In genomic region chr7:20748853-20749252, GRCh38 we compare ENCODE assay signal across 42 cellular contexts. TPM values are rescaled to one million over a fixed set of nuclear protein-coding genes. Genes with fewer than 3 reads are reported as not detected.
"Had no signal": no experiment of that assay in that cellular context is flagged by ENCODE, and none has a peak within 500 bp of the region (broad histone marks: within the 10 kb centered on the region; RNA-seq: fewer than 3 reads in every experiment).

No MANE protein-coding gene starts in this region.

- H3K36me3 ChIP-seq: adrenal gland, ascending aorta, brain microvascular endothelial cell, breast epithelium, cardiac muscle cell had no signal

- DNase-seq: activated effector memory CD4-positive, alpha-beta T cell treated with anti-CD3 and anti-CD28 coated beads, Interleukin-2, amount 50 U/mL, for 16 hours; activated effector memory CD4-positive, alpha-beta T cell treated with Interleukin-2 at 50 U/mL for 16 hours; activated gamma-delta T cell; activated gamma-delta T cell treated with Interleukin-2 at 50 U/mL for 16 hours; activated naive CD4-positive, alpha-beta T cell; activated naive CD4-positive, alpha-beta T cell treated with anti-CD3 and anti-CD28 coated beads for 36 hours; activated naive CD4-positive, alpha-beta T cell treated with anti-CD3 and anti-CD28 coated beads, Interleukin-2, amount 10 ng/mL, durations not matched to agents 7 days and 5 days; activated naive CD4-positive, alpha-beta T cell treated with anti-CD3 and anti-CD28 coated beads, Interleukin-2, amount 50 U/mL, for 16 hours; activated naive CD4-positive, alpha-beta T cell treated with Interleukin-2 at 50 U/mL for 16 hours; activated naive CD8-positive, alpha-beta T cell treated with anti-CD3 and anti-CD28 coated beads for 36 hours; activated naive CD8-positive, alpha-beta T cell treated with anti-CD3 and anti-CD28 coated beads, Interleukin-2, amount 10 ng/mL, durations not matched to agents 7 days and 5 days; activated naive CD8-positive, alpha-beta T cell treated with anti-CD3 and anti-CD28 coated beads, Interleukin-2, amount 50 U/mL, for 24 hours; activated T-cell treated with anti-CD3 and anti-CD28 coated beads, Interleukin-2, amount 50 U/mL, for 24 hours; activated T-cell treated with anti-CD3 and anti-CD28 coated beads, Interleukin-2, amount 50 U/mL, for 4 hours; activated T-cell treated with anti-CD3 and anti-CD28 coated beads, Interleukin-2, amount 50 U/mL, for 48 hours; adrenal gland; amniotic stem cell; amygdala; anterior cingulate cortex; aorta; body of pancreas; brain microvascular endothelial cell; caudate nucleus; central memory CD4-positive, alpha-beta T cell; cerebellar nuclear complex had no signal

- H3K4me1 ChIP-seq: adrenal gland, ascending aorta, body of pancreas, breast epithelium had no signal

- H3K4me3 ChIP-seq: adrenal gland, ascending aorta, body of pancreas, breast epithelium, cardiac muscle cell had no signal

- FAIRE-seq: astrocyte, bronchial epithelial cell, colon had no signal

- H3K4me1 Mint-ChIP-seq: activated naive CD4-positive, alpha-beta T cell treated with anti-CD3 and anti-CD28 coated beads, Interleukin-2, amount 10 ng/mL, durations not matched to agents 7 days and 5 days; activated naive CD4-positive, alpha-beta T cell treated with anti-CD3 and anti-CD28 coated beads, Interleukin-2, amount 50 U/mL, for 24 hours; activated naive CD8-positive, alpha-beta T cell treated with anti-CD3 and anti-CD28 coated beads for 36 hours; activated naive CD8-positive, alpha-beta T cell treated with anti-CD3 and anti-CD28 coated beads, Interleukin-2, amount 10 ng/mL, durations not matched to agents 7 days and 5 days; activated naive CD8-positive, alpha-beta T cell treated with anti-CD3 and anti-CD28 coated beads, Interleukin-2, amount 50 U/mL, for 24 hours; activated T-helper 17 cell treated with anti-CD3 and anti-CD28 coated beads, Interleukin-2, amount 50 U/mL, for 72 hours; central memory CD8-positive, alpha-beta T cell had no signal

- ATAC-seq: activated naive CD4-positive, alpha-beta T cell treated with anti-CD3 and anti-CD28 coated beads, Interleukin-2, amount 50 U/mL, for 72 hours; activated naive CD8-positive, alpha-beta T cell treated with anti-CD3 and anti-CD28 coated beads, Interleukin-2, amount 50 U/mL, for 24 hours; activated T-cell treated with anti-CD3 and anti-CD28 coated beads, Interleukin-2, amount 50 U/mL, for 4 hours; activated T-helper 17 cell treated with anti-CD3 and anti-CD28 coated beads, Interleukin-2, amount 50 U/mL, for 72 hours; body of pancreas had no signal

- H3K27ac Mint-ChIP-seq: activated naive CD4-positive, alpha-beta T cell treated with anti-CD3 and anti-CD28 coated beads for 36 hours; activated naive CD4-positive, alpha-beta T cell treated with anti-CD3 and anti-CD28 coated beads, Interleukin-2, amount 10 ng/mL, durations not matched to agents 7 days and 5 days; activated naive CD4-positive, alpha-beta T cell treated with anti-CD3 and anti-CD28 coated beads, Interleukin-2, amount 50 U/mL, for 24 hours; activated naive CD4-positive, alpha-beta T cell treated with anti-CD3 and anti-CD28 coated beads, Interleukin-2, amount 50 U/mL, for 72 hours; activated naive CD8-positive, alpha-beta T cell; activated naive CD8-positive, alpha-beta T cell treated with anti-CD3 and anti-CD28 coated beads for 36 hours; activated naive CD8-positive, alpha-beta T cell treated with anti-CD3 and anti-CD28 coated beads, Interleukin-2, amount 10 ng/mL, durations not matched to agents 7 days and 5 days; activated naive CD8-positive, alpha-beta T cell treated with anti-CD3 and anti-CD28 coated beads, Interleukin-2, amount 50 U/mL, for 24 hours; activated T-cell treated with anti-CD3 and anti-CD28 coated beads, Interleukin-2, amount 50 U/mL, for 24 hours; activated T-helper 1 cell treated with anti-CD3 and anti-CD28 coated beads, Interleukin-12 subunit alpha, Interleukin-12 subunit beta, Interleukin-2, Interleukin-4 antibody, amounts not matched to agents 30 ng/mL and 10 ng/mL and 1 ng/mL, durations not matched to agents 14 hours and 24 hours and 36 hours; activated T-helper 17 cell treated with anti-CD3 and anti-CD28 coated beads, Interleukin-2, amount 50 U/mL, for 72 hours; activated T-helper 2 cell treated with anti-CD3 and anti-CD28 coated beads, Interferon-gamma antibody, Interleukin-2, Interleukin-4, amounts not matched to agents 10 μg/mL and 5 μg/mL and 100 μg/mL, durations not matched to agents 14 hours and 24 hours and 36 hours; brain had no signal

- H3K9me3 Mint-ChIP-seq: activated naive CD4-positive, alpha-beta T cell treated with anti-CD3 and anti-CD28 coated beads for 36 hours; activated naive CD4-positive, alpha-beta T cell treated with anti-CD3 and anti-CD28 coated beads, Interleukin-2, amount 10 ng/mL, durations not matched to agents 7 days and 5 days; activated naive CD4-positive, alpha-beta T cell treated with anti-CD3 and anti-CD28 coated beads, Interleukin-2, amount 50 U/mL, for 24 hours; activated naive CD4-positive, alpha-beta T cell treated with anti-CD3 and anti-CD28 coated beads, Interleukin-2, amount 50 U/mL, for 72 hours; activated naive CD8-positive, alpha-beta T cell treated with anti-CD3 and anti-CD28 coated beads for 36 hours; activated naive CD8-positive, alpha-beta T cell treated with anti-CD3 and anti-CD28 coated beads, Interleukin-2, amount 10 ng/mL, durations not matched to agents 7 days and 5 days; activated naive CD8-positive, alpha-beta T cell treated with anti-CD3 and anti-CD28 coated beads, Interleukin-2, amount 50 U/mL, for 24 hours; activated T-cell treated with anti-CD3 and anti-CD28 coated beads, Interleukin-2, amount 50 U/mL, for 24 hours; activated T-cell treated with anti-CD3 and anti-CD28 coated beads, Interleukin-2, amount 50 U/mL, for 4 hours; activated T-helper 1 cell treated with anti-CD3 and anti-CD28 coated beads, Interleukin-12 subunit alpha, Interleukin-12 subunit beta, Interleukin-2, Interleukin-4 antibody, amounts not matched to agents 30 ng/mL and 10 ng/mL and 1 ng/mL, durations not matched to agents 14 hours and 24 hours and 36 hours; activated T-helper 17 cell treated with anti-CD3 and anti-CD28 coated beads, Interleukin-2, amount 50 U/mL, for 72 hours; activated T-helper 2 cell treated with anti-CD3 and anti-CD28 coated beads, Interferon-gamma antibody, Interleukin-2, Interleukin-4, amounts not matched to agents 10 μg/mL and 5 μg/mL and 100 μg/mL, durations not matched to agents 14 hours and 24 hours and 36 hours; brain; central memory CD8-positive, alpha-beta T cell had no signal

- H3K27me3 Mint-ChIP-seq: activated naive CD4-positive, alpha-beta T cell treated with anti-CD3 and anti-CD28 coated beads, Interleukin-2, amount 10 ng/mL, durations not matched to agents 7 days and 5 days; activated naive CD8-positive, alpha-beta T cell treated with anti-CD3 and anti-CD28 coated beads, Interleukin-2, amount 10 ng/mL, durations not matched to agents 7 days and 5 days; activated naive CD8-positive, alpha-beta T cell treated with anti-CD3 and anti-CD28 coated beads, Interleukin-2, amount 50 U/mL, for 24 hours; brain had no signal

- H3K36me3 Mint-ChIP-seq: activated naive CD4-positive, alpha-beta T cell treated with anti-CD3 and anti-CD28 coated beads, Interleukin-2, amount 10 ng/mL, durations not matched to agents 7 days and 5 days; activated naive CD4-positive, alpha-beta T cell treated with anti-CD3 and anti-CD28 coated beads, Interleukin-2, amount 50 U/mL, for 24 hours; activated naive CD4-positive, alpha-beta T cell treated with anti-CD3 and anti-CD28 coated beads, Interleukin-2, amount 50 U/mL, for 72 hours; activated naive CD8-positive, alpha-beta T cell; activated naive CD8-positive, alpha-beta T cell treated with anti-CD3 and anti-CD28 coated beads for 36 hours; activated naive CD8-positive, alpha-beta T cell treated with anti-CD3 and anti-CD28 coated beads, Interleukin-2, amount 10 ng/mL, durations not matched to agents 7 days and 5 days; brain had no signal

- H3K4me3 Mint-ChIP-seq: activated naive CD4-positive, alpha-beta T cell treated with anti-CD3 and anti-CD28 coated beads for 36 hours; activated naive CD4-positive, alpha-beta T cell treated with anti-CD3 and anti-CD28 coated beads, Interleukin-2, amount 10 ng/mL, durations not matched to agents 7 days and 5 days; activated naive CD4-positive, alpha-beta T cell treated with anti-CD3 and anti-CD28 coated beads, Interleukin-2, amount 50 U/mL, for 24 hours; activated naive CD8-positive, alpha-beta T cell; activated naive CD8-positive, alpha-beta T cell treated with anti-CD3 and anti-CD28 coated beads for 36 hours; activated naive CD8-positive, alpha-beta T cell treated with anti-CD3 and anti-CD28 coated beads, Interleukin-2, amount 10 ng/mL, durations not matched to agents 7 days and 5 days; activated naive CD8-positive, alpha-beta T cell treated with anti-CD3 and anti-CD28 coated beads, Interleukin-2, amount 50 U/mL, for 24 hours; activated T-cell treated with anti-CD3 and anti-CD28 coated beads, Interleukin-2, amount 50 U/mL, for 24 hours; activated T-cell treated with anti-CD3 and anti-CD28 coated beads, Interleukin-2, amount 50 U/mL, for 4 hours; activated T-helper 1 cell treated with anti-CD3 and anti-CD28 coated beads, Interleukin-12 subunit alpha, Interleukin-12 subunit beta, Interleukin-2, Interleukin-4 antibody, amounts not matched to agents 30 ng/mL and 10 ng/mL and 1 ng/mL, durations not matched to agents 14 hours and 24 hours and 36 hours; activated T-helper 17 cell treated with anti-CD3 and anti-CD28 coated beads, Interleukin-2, amount 50 U/mL, for 72 hours; brain; central memory CD8-positive, alpha-beta T cell had no signal

- H3K27ac ChIP-seq: adrenal gland, ascending aorta, body of pancreas, brain microvascular endothelial cell, breast epithelium, cardiac muscle cell had no signal

- H3K27me3 ChIP-seq: adrenal gland, ascending aorta, body of pancreas, brain microvascular endothelial cell, breast epithelium, cardiac muscle cell had no signal

- H3K9me3 ChIP-seq: adrenal gland, ascending aorta, body of pancreas, breast epithelium had no signal

RNA-seq across cellular contexts. Expression of gene SP8, which starts 37.8 kb away (rescaled TPM):
- total RNA-seq: activated naive CD4-positive, alpha-beta T cell treated with anti-CD3 and anti-CD28 coated beads, Interleukin-2, amount 50 U/mL, for 72 hours; activated naive CD8-positive, alpha-beta T cell treated with anti-CD3 and anti-CD28 coated beads for 36 hours; activated naive CD8-positive, alpha-beta T cell treated with anti-CD3 and anti-CD28 coated beads, Interleukin-2, amount 10 ng/mL, durations not matched to agents 7 days and 5 days; activated T-cell treated with anti-CD3 and anti-CD28 coated beads, Interleukin-2, amount 50 U/mL, for 4 hours; activated T-helper 1 cell treated with anti-CD3 and anti-CD28 coated beads, Interleukin-12 subunit alpha, Interleukin-12 subunit beta, Interleukin-2, Interleukin-4 antibody, amounts not matched to agents 30 ng/mL and 10 ng/mL and 1 ng/mL, durations not matched to agents 14 hours and 24 hours and 36 hours; activated T-helper 17 cell treated with anti-CD3 and anti-CD28 coated beads, Interleukin-2, amount 50 U/mL, for 72 hours; activated T-helper 2 cell treated with anti-CD3 and anti-CD28 coated beads, Interferon-gamma antibody, Interleukin-2, Interleukin-4, amounts not matched to agents 10 μg/mL and 5 μg/mL and 100 μg/mL, durations not matched to agents 14 hours and 24 hours and 36 hours; adrenal gland; aorta; ascending aorta; body of pancreas; breast epithelium; bronchial epithelial cell; cardiac septum; chondrocyte had no signal
- polyA plus RNA-seq: adipose tissue, adrenal gland, aorta, cardiac muscle cell had no signal
